ENCODE assay signal across 18 cellular contexts in genomic region chr20:32116079-32116521, GRCh38. TPM values are rescaled to one million over a fixed set of nuclear protein-coding genes. Genes with fewer than 3 reads are reported as not detected.
DNase-seq lines count a peak whose midpoint lies in the region; ATAC-seq and TF ChIP-seq lines count a peak whose summit lies in the region.
"Had no signal": no experiment of that assay in that cellular context is flagged by ENCODE, and none has a peak within 500 bp of the region (broad histone marks: within the 10 kb centered on the region; RNA-seq: fewer than 3 reads in every experiment).

No MANE protein-coding gene starts in this region.

- no peak overlapping the region for H3K4ac ChIP-seq in IMR-90 (ENCODE audit: low read depth, low read length)

- H2BK15ac ChIP-seq in IMR-90 (ENCODE audit: low read depth, low read length): no peak overlapping the region

- DNase-seq in GM23248 (peak; percentile 19), IMR-90 (peak; percentile 22), astrocyte of the spinal cord (ENCODE audit: low read depth, low spot score) (peak; percentile 35), myocyte (ENCODE audit: low read depth) (peak; percentile 70), NCI-H1092 (lab: John Stamatoyannopoulos, UW) (no peak)
- DNase-seq in activated CD4-positive, alpha-beta T cell treated with anti-CD3 and anti-CD28 coated beads for 48 hours: no peak
- DNase-seq: activated CD4-positive, alpha-beta T cell treated with anti-CD3 and anti-CD28 coated beads for 36 hours; activated naive CD4-positive, alpha-beta T cell treated with anti-CD3 and anti-CD28 coated beads, Interleukin-2, amount 50 U/mL, for 16 hours; activated T-cell treated with anti-CD3 and anti-CD28 coated beads for 4 hours; brain microvascular endothelial cell; DMS53; nucleus accumbens; T1000 had no signal

- H3K9me1 ChIP-seq in IMR-90 (ENCODE audit: insufficient read depth, low read length): peaks cover 12% of the 10 kb centered on the region

- no peak for TF ChIP-seq RAD21 in IMR-90 (IDR thresholded peaks at IDR 0.05; ENCODE audit: low read length)

- in situ Hi-C loops in GM23248 (cut with MboI) (no loop called here), IMR-90 (cut with MboI; ENCODE audit: low sequenced_read_pairs) (no loop called here), astrocyte of the spinal cord (cut with HindIII; ENCODE audit: low sequenced_read_pairs) (no loop called here)

- H4K20me1 ChIP-seq in GM23248 (ENCODE audit: insufficient read depth) (peaks cover 15% of the 10 kb centered on the region), IMR-90 (ENCODE audit: insufficient read depth, low read length) (peaks cover 74% of the 10 kb centered on the region)

- H3K4me2 ChIP-seq in GM23248 (ENCODE audit: unreplicated experiment) (no peak overlapping the region), IMR-90 (ENCODE audit: low read depth, low read length) (no peak overlapping the region)
- H3K4me2 ChIP-seq: BLaER1 had no signal

- TF ChIP-seq CTCF in IMR-90 (conservative IDR thresholded peaks at IDR 0.05; ENCODE audit: low read depth, low read length) (no peak), astrocyte of the spinal cord (IDR thresholded peaks at IDR 0.05; ENCODE audit: low read depth, low read length) (no peak)

- no peak overlapping the region for H2BK5ac ChIP-seq in IMR-90 (ENCODE audit: low read depth, low read length, poor library complexity, severe bottlenecking)

- whole genome bisulfite sequencing in GM23248 (ENCODE audit: low coverage in 1 of 2, low lambda C conversion rate in 2 of 2, missing lambda C conversion rate in 2 of 2), 2 experiments: 42 to 55% methylated on average over 6 of the region's 6 CpGs
- whole genome bisulfite sequencing in IMR-90 (ENCODE audit: extremely low coverage in 2 of 2, insufficient read length in 1 of 2), 2 experiments: no CpG with 5 or more reads among the region's 6 CpGs

- no peak overlapping the region for H4K8ac ChIP-seq in IMR-90 (ENCODE audit: low read depth in 2 of 2, low read length in 2 of 2)

- no peak for TF ChIP-seq POLR2A in IMR-90 (IDR thresholded peaks at IDR 0.05; ENCODE audit: low read depth, low read length)

- H3K79me1 ChIP-seq in IMR-90 (ENCODE audit: low read depth in 1 of 2, low read length in 2 of 2): peaks cover 28 to 79% of the 10 kb centered on the region in 2 experiments

- H2AK9ac ChIP-seq in IMR-90 (replicated peaks; ENCODE audit: low read depth, low read length, poor library complexity): no peak overlapping the region

- intact Hi-C loops in IMR-90 (cut with micrococcal nuclease): no loop called here

- no peak overlapping the region for H3K18ac ChIP-seq in IMR-90 (ENCODE audit: low read depth, low read length)

- no peak overlapping the region for H3K23ac ChIP-seq in IMR-90 (ENCODE audit: low read depth, low read length)

- H3K27ac ChIP-seq in GM23248: no peak overlapping the region
- H3K27ac ChIP-seq in IMR-90 (ENCODE audit: insufficient read depth, low read length): no peak overlapping the region
- H3K27ac ChIP-seq: BLaER1, brain microvascular endothelial cell, thoracic aorta had no signal

- H2BK120ac ChIP-seq in IMR-90 (ENCODE audit: low read depth, low read length): no peak overlapping the region

- no peak overlapping the region for H2BK20ac ChIP-seq in IMR-90 (ENCODE audit: low read depth, low read length)

- BruUV-seq in IMR-90 (replicated peaks; lab: Mats Ljungman, UMichigan): no TSS peak

- dilution Hi-C loops in IMR-90 (cut with HindIII; ENCODE audit: low sequenced_read_pairs, unreplicated experiment): no loop called here

- H3K9me3 ChIP-seq in GM23248 (ENCODE audit: low read depth) (no peaks in the 10 kb centered on the region), IMR-90 (ENCODE audit: control insufficient read depth, insufficient read depth, low read length) (no peaks in the 10 kb centered on the region)
- H3K9me3 ChIP-seq: thoracic aorta had no signal

- no peaks in the 10 kb centered on the region for H3F3A ChIP-seq in GM23248 (ENCODE audit: insufficient read depth)

- H2AFZ ChIP-seq in GM23248: no peak overlapping the region
- H2AFZ ChIP-seq in IMR-90 (replicated peaks; ENCODE audit: low read length, poor library complexity): no peak overlapping the region

- H3K4me3 ChIP-seq in GM23248: no peak overlapping the region
- H3K4me3 ChIP-seq in IMR-90 (ENCODE audit: insufficient read depth, low read depth, low read length): no peak overlapping the region
- H3K4me3 ChIP-seq in astrocyte of the spinal cord (ENCODE audit: low read depth, low read length): no peak overlapping the region
- H3K4me3 ChIP-seq: BLaER1, skin epidermis, thoracic aorta had no signal

- no peak overlapping the region for H4K91ac ChIP-seq in IMR-90 (ENCODE audit: insufficient read depth, low read depth, low read length)

- ATAC-seq in IMR-90 (ENCODE audit: low read depth): peak; percentile 73
- no peak for ATAC-seq in GM18870 (IDR thresholded peaks at IDR 0.05; ENCODE audit: unreplicated experiment)
- ATAC-seq: activated CD4-positive, alpha-beta T cell treated with anti-CD3 and anti-CD28 coated beads for 36 hours; left lobe of liver had no signal

- no peak overlapping the region for H2AK5ac ChIP-seq in IMR-90 (ENCODE audit: low read depth, low read length)

- H3K27me3 ChIP-seq in GM23248 (replicated peaks; ENCODE audit: insufficient read depth) (no peaks in the 10 kb centered on the region), IMR-90 (ENCODE audit: control insufficient read depth, insufficient read depth, low read length) (no peaks in the 10 kb centered on the region)
- H3K27me3 ChIP-seq: BLaER1, brain microvascular endothelial cell had no signal

- H3K36me3 ChIP-seq in GM23248 (ENCODE audit: low read depth) (no peaks in the 10 kb centered on the region), IMR-90 (ENCODE audit: control insufficient read depth, insufficient read depth, low read length) (peaks cover 6% of the 10 kb centered on the region)
- H3K36me3 ChIP-seq: thoracic aorta had no signal

- no peaks in the 10 kb centered on the region for H3K9me2 ChIP-seq in GM23248 (ENCODE audit: insufficient read depth)

- no peak overlapping the region for H4K5ac ChIP-seq in IMR-90 (ENCODE audit: low read depth, low read length)

- POLR2A ChIA-PET in IMR-90 (lab: Charles Lee; ENCODE audit: unreplicated experiment): interaction anchor here (0.6 kb wide), 1 partner anchor 1293 kb away, joined by 12 read pairs; no protein-coding TSS in a partner anchor

- H3K56ac ChIP-seq in IMR-90 (ENCODE audit: extremely low read depth, insufficient read depth, low read length): no peak overlapping the region

- H3K4me1 ChIP-seq in GM23248 (ENCODE audit: insufficient read depth): peaks cover 5% of the 10 kb centered on the region; the same call in 1 of the 2 replicates
- H3K4me1 ChIP-seq in IMR-90 (ENCODE audit: control insufficient read depth, insufficient read depth, low read length): peaks cover 2% of the 10 kb centered on the region; the same call in 1 of the 2 replicates

- H3K9ac ChIP-seq in GM23248 (no peak overlapping the region), IMR-90 (ENCODE audit: low read depth, low read length) (no peak overlapping the region)
- H3K9ac ChIP-seq: BLaER1 had no signal

- peaks cover 100% of the 10 kb centered on the region for H3K79me2 ChIP-seq in GM23248 (ENCODE audit: insufficient read depth)

- CTCF ChIA-PET in IMR-90 (lab: Yijun Ruan, JAX): interaction anchor here (0.6 to 0.7 kb wide), 2 partner anchors 9 to 1245 kb away, joined by 3 read pairs; no protein-coding TSS in a partner anchor

- H3K14ac ChIP-seq in IMR-90 (replicated peaks; ENCODE audit: low read depth, low read length): no peak overlapping the region

TF ChIP-seq in IMR-90, 13 proteins besides CTCF, POLR2A, EP300 and RAD21:
- TF ChIP-seq SMC3 (IDR thresholded peaks at IDR 0.05; ENCODE audit: low read depth, low read length) (no peak), CHD1 (IDR thresholded peaks at IDR 0.05; ENCODE audit: low read depth, low read length) (no peak), BHLHE40 (IDR thresholded peaks at IDR 0.05; ENCODE audit: low read depth, low read length) (no peak), RCOR1 (IDR thresholded peaks at IDR 0.05; ENCODE audit: insufficient replicate concordance, low read length) (no peak), CEBPB (IDR thresholded peaks at IDR 0.05; ENCODE audit: low read depth, low read length) (no peak), ELK1 (IDR thresholded peaks at IDR 0.05; ENCODE audit: borderline replicate concordance, low read depth, low read length) (no peak), MAFK (IDR thresholded peaks at IDR 0.05; ENCODE audit: low read depth, low read length) (no peak), MXI1 (IDR thresholded peaks at IDR 0.05; ENCODE audit: borderline replicate concordance, low read depth, low read length) (no peak), RFX5 (IDR thresholded peaks at IDR 0.05; ENCODE audit: low read depth, low read length) (no peak)
- TF ChIP-seq, protein P1, sequence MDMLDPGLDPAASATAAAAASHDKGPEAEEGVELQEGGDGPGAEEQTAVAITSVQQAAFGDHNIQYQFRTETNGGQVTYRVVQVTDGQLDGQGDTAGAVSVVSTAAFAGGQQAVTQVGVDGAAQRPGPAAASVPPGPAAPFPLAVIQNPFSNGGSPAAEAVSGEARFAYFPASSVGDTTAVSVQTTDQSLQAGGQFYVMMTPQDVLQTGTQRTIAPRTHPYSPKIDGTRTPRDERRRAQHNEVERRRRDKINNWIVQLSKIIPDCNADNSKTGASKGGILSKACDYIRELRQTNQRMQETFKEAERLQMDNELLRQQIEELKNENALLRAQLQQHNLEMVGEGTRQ (IDR thresholded peaks at IDR 0.05; ENCODE audit: low read depth, low read length): no peak

RNA-seq across cellular contexts. Expression of gene TM9SF4, which starts 6.6 kb away (rescaled TPM):
- 40.3 and 41.3 TPM in 2 replicates for total RNA-seq in GM23248 (2014; rRNA removed; shearing (Covaris generic))
- polyA plus RNA-seq in GM23248 (2016; fragmentation: Nextera tagmentation; extraction: Ambion mirVana) (35.2 and 38.6 TPM in 2 replicates), IMR-90 (2012; rRNA removed) (59.1 and 62.0 TPM in 2 replicates)
- total RNA-seq in IMR-90 (2012; rRNA removed) (31.1 and 35.3 TPM in 2 replicates), myocyte (41.4 and 46.4 TPM in 2 replicates)
- polyA plus RNA-seq in IMR-90 (2012; cell fraction: cytosol; rRNA removed): 32.6 and 42.6 TPM in 2 replicates
- 54.6 and 63.8 TPM in 2 replicates for polyA plus RNA-seq in IMR-90 (2012; cell fraction: nucleus; rRNA removed; ENCODE audit: low replicate concordance)
- polyA plus RNA-seq in myocyte (2012): 49.5 TPM

Comparison
In these comparisons a context has a peak if more than half of its experiments do, and no peak if none do; other contexts are left out.
1. DNase-seq: peak in GM23248 (single experiment), IMR-90 (single experiment), astrocyte of the spinal cord (single experiment) and myocyte (single experiment); none in NCI-H1092 (single experiment) and activated CD4-positive, alpha-beta T cell treated with anti-CD3 and anti-CD28 coated beads for 48 hours (single experiment).